24 cellular contexts compared by ENCODE assay signal in the genomic region with DNA sequence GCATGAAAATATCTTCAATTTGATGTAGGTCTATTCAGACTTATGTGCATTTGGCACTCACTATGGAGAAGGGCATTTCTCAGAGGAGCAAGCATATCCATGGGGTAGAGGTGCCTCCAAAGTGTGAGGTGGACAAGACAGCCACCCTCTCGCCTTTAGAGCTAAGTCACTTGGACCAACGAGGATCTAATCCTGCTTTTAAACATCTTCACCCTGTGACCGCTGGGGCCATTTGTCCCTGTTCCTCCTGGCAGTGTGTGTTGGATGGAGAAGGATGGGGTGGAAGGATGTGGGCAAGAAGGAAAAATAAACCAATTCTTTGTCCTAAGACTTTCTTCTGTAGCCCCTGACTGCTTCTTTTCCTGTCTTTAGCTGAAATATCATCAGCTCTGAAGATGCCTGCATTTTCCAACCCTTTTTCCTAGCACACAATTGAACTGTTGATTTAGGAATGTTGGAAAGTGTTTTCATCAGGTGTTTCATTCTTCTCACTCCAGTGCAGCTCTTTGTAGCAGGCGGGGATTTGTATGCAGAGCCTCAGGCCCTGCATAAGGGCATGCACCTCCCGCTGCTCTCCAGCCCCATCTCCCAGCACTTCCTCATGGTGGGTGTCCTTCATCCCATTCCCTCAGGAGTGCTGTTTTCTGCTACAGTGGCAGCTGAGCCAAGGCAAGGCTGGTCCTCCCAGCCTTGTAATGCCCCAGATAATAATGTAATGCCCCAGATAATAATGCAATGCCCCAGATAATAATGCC. TPM values are rescaled to one million over a fixed set of nuclear protein-coding genes. Genes with fewer than 3 reads are reported as not detected.
DNase-seq lines count a peak whose midpoint lies in the region; TF ChIP-seq lines count a peak whose summit lies in the region.
"Had no signal": no experiment of that assay in that cellular context is flagged by ENCODE, and none has a peak within 500 bp of the region (broad histone marks: within the 10 kb centered on the region; RNA-seq: fewer than 3 reads in every experiment).

No MANE protein-coding gene starts in this region.

- no peak overlapping the region for H4K8ac ChIP-seq in H9 (replicated peaks; ENCODE audit: insufficient read length, low read depth, low read length)

- H3K4me3 ChIP-seq in OCI-LY3 (ENCODE audit: low read length): peak overlapping the region; percentile 44; the same call in 1 of the 2 replicates
- H3K4me3 ChIP-seq: MG63, prostate gland, thyroid gland had no signal

- no peak overlapping the region for H2BK20ac ChIP-seq in H9 (ENCODE audit: low read depth, low read length, poor library complexity, severe bottlenecking)

- H3K23me2 ChIP-seq in H9 (ENCODE audit: insufficient read length, low read depth, low read length, poor library complexity, severe bottlenecking): peaks cover 2% of the 10 kb centered on the region

- no peak overlapping the region for H2BK5ac ChIP-seq in H9 (ENCODE audit: insufficient read length, low read length)

- H2BK12ac ChIP-seq in H9 (ENCODE audit: insufficient read length, low read depth, low read length): no peak overlapping the region

- H4K20me1 ChIP-seq in H9 (ENCODE audit: control insufficient read depth, insufficient read depth, insufficient read length) (no peaks in the 10 kb centered on the region), OCI-LY3 (ENCODE audit: insufficient read depth, low read length) (no peaks in the 10 kb centered on the region)

- no peak overlapping the region for H2BK15ac ChIP-seq in H9 (ENCODE audit: low read depth, low read length)

- H3K79me2 ChIP-seq in H9 (ENCODE audit: insufficient read depth, low read length) (no peaks in the 10 kb centered on the region), OCI-LY3 (ENCODE audit: low read length) (no peaks in the 10 kb centered on the region)

- H4K5ac ChIP-seq in H9 (ENCODE audit: insufficient read length, low read depth, low read length): no peak overlapping the region

- peaks cover 0 to 2% of the 10 kb centered on the region in 2 experiments; a peak in 1 of 5 replicates for H3K9me3 Mint-ChIP-seq in H9
- no peaks in the 10 kb centered on the region for H3K9me3 Mint-ChIP-seq in osteocyte (ENCODE audit: unreplicated experiment)
- H3K9me3 Mint-ChIP-seq: CD8-positive, alpha-beta memory T cell; HFFc6; nephron had no signal

- TF ChIP-seq CTCF in H9 (conservative IDR thresholded peaks at IDR 0.05) (no peak), OCI-LY3 (IDR thresholded peaks at IDR 0.05; ENCODE audit: low read depth, low read length) (no peak), osteocyte (IDR thresholded peaks at IDR 0.05) (no peak)

- WGBS in H9 (ENCODE audit: extremely low coverage, insufficient read length, low lambda C conversion rate): no CpG with 5 or more reads among the region's 5 CpGs

- peaks cover 2% of the 10 kb centered on the region for H3K27me3 Mint-ChIP-seq in H9 (ENCODE audit: low read depth)
- peaks cover 3% of the 10 kb centered on the region for H3K27me3 Mint-ChIP-seq in osteocyte (ENCODE audit: unreplicated experiment)
- H3K27me3 Mint-ChIP-seq: activated CD4-positive, alpha-beta T cell treated with anti-CD3 and anti-CD28 coated beads for 36 hours had no signal

- H3K4me1 Mint-ChIP-seq in H9: peaks cover 57 to 75% of the 10 kb centered on the region in 2 experiments
- H3K4me1 Mint-ChIP-seq in osteocyte (ENCODE audit: unreplicated experiment): peaks cover 18% of the 10 kb centered on the region
- H3K4me1 Mint-ChIP-seq: CD8-positive, alpha-beta memory T cell had no signal

- no peak overlapping the region for H3K18ac ChIP-seq in H9 (ENCODE audit: insufficient read length, low read depth, low read length)

- H3K23ac ChIP-seq in H9 (ENCODE audit: insufficient read length, low read depth, low read length): no peak overlapping the region

- no peaks in the 10 kb centered on the region for H3K9me3 ChIP-seq in H9 (ENCODE audit: control insufficient read depth, low read depth, low read length)
- H3K9me3 ChIP-seq in OCI-LY3 (ENCODE audit: insufficient read depth, low read length): no peaks in the 10 kb centered on the region
- H3K9me3 ChIP-seq: MG63, prostate gland, thyroid gland had no signal

- H3K56ac ChIP-seq in H9 (ENCODE audit: insufficient read length, low read depth, low read length): no peak overlapping the region

- H2BK120ac ChIP-seq in H9 (ENCODE audit: low read depth, low read length, poor library complexity, severe bottlenecking): no peak overlapping the region

- no peak overlapping the region for H3K4me3 Mint-ChIP-seq in H9
- H3K4me3 Mint-ChIP-seq in osteocyte (ENCODE audit: unreplicated experiment): no peak overlapping the region
- H3K4me3 Mint-ChIP-seq: activated CD4-positive, alpha-beta T cell treated with anti-CD3 and anti-CD28 coated beads for 36 hours; CD8-positive, alpha-beta memory T cell; HFFc6 had no signal

- H3K79me1 ChIP-seq in H9 (ENCODE audit: insufficient read depth, low read depth, low read length, poor library complexity, severe bottlenecking): no peaks in the 10 kb centered on the region

- no peak overlapping the region for H3K4ac ChIP-seq in H9 (ENCODE audit: low read depth, low read length)

- H3K36me3 ChIP-seq in OCI-LY3 (replicated peaks; ENCODE audit: low read depth, low read length): no peaks in the 10 kb centered on the region
- H3K36me3 ChIP-seq: MG63, prostate gland, thyroid gland had no signal

- H3T11ph ChIP-seq in H9 (ENCODE audit: low read length): no peak overlapping the region

- H3K9ac ChIP-seq in H9 (ENCODE audit: extremely low read depth, insufficient read length, low read length): no peak overlapping the region
- H3K9ac ChIP-seq in OCI-LY3 (ENCODE audit: low read length): no peak overlapping the region

- H3K36me3 Mint-ChIP-seq in H9 (ENCODE audit: insufficient read depth in 1 of 3, low read depth in 3 of 3) (peaks cover 0 to 2% (median 0%) of the 10 kb centered on the region in 3 experiments; a peak in 2 of 7 replicates), osteocyte (ENCODE audit: unreplicated experiment) (no peaks in the 10 kb centered on the region)
- H3K36me3 Mint-ChIP-seq: CD8-positive, alpha-beta memory T cell had no signal

- DNase-seq in H9 (peak; percentile 72), iPS DF 19.7 (ENCODE audit: low read depth, low spot score) (peak; percentile 50), osteocyte (ENCODE audit: extremely low spot score, unreplicated experiment) (peak; percentile 46), KBM-7 (no peak), MV-4-11 (lab: John Stamatoyannopoulos, UW) (no peak)
- DNase-seq in stimulated activated CD8-positive, alpha-beta memory T cell treated with anti-CD3 and anti-CD28 coated beads, Interleukin-4, amount 100 ng/mL, for 48 hours: no peak
- DNase-seq: activated CD4-positive, alpha-beta T cell treated with anti-CD3 and anti-CD28 coated beads for 36 hours; activated effector memory CD4-positive, alpha-beta T cell treated with Interleukin-2 at 50 U/mL for 16 hours; CD8-positive, alpha-beta memory T cell; foreskin fibroblast; HFFc6; hippocampal formation; MG63; NCI-H1436 treated with DMSO at 0.1 percent for 48 hours; NCI-H2171; SHP77 treated with DMSO at 0.1 percent for 48 hours; stimulated activated CD4-positive, alpha-beta T cell treated with anti-CD3 and anti-CD28 coated beads, Interleukin-1b, Interleukin-23, amount 100 ng/mL, for 48 hours; stimulated activated naive CD8-positive, alpha-beta T cell treated with anti-CD3 and anti-CD28 coated beads, Interleukin-15, Interleukin-2, amounts not matched to agents 100 U/mL and 50 U/mL, for 24 hours; thyroid gland had no signal

- H3K4me2 ChIP-seq in H9 (ENCODE audit: insufficient read depth, insufficient read length, low read length) (peak overlapping the region; percentile 2), OCI-LY3 (ENCODE audit: low read length) (peak overlapping the region; percentile 67)

- H3K4me1 ChIP-seq in H9 (ENCODE audit: insufficient read depth, low read length): peaks cover 25% of the 10 kb centered on the region; the same call in 1 of the 2 replicates
- H3K4me1 ChIP-seq in OCI-LY3 (ENCODE audit: low read length): peaks cover 34% of the 10 kb centered on the region
- H3K4me1 ChIP-seq: prostate gland, thyroid gland had no signal

- H3K14ac ChIP-seq in H9 (ENCODE audit: insufficient read depth, low read length): no peak overlapping the region; the same call in 1 of the 2 replicates

- no peaks in the 10 kb centered on the region; the same call in 1 of the 2 replicates for H3K27me3 ChIP-seq in H9 (ENCODE audit: insufficient read depth, low read length)
- H3K27me3 ChIP-seq in OCI-LY3 (ENCODE audit: low read depth, low read length): peaks cover 46% of the 10 kb centered on the region
- H3K27me3 ChIP-seq: MG63, thyroid gland had no signal

- H3K27ac ChIP-seq in H9 (ENCODE audit: insufficient read length, low read depth, low read length) (peak overlapping the region; percentile 33), OCI-LY3 (ENCODE audit: low read length) (no peak overlapping the region)
- H3K27ac ChIP-seq: prostate gland, thyroid gland had no signal

- H3K27ac Mint-ChIP-seq in H9 (peak overlapping the region; percentile 64 to 84 (median 65); a peak in 4 of 7 replicates), osteocyte (ENCODE audit: unreplicated experiment) (no peak overlapping the region)
- H3K27ac Mint-ChIP-seq: activated CD4-positive, alpha-beta T cell treated with anti-CD3 and anti-CD28 coated beads for 36 hours; CD8-positive, alpha-beta memory T cell; HFFc6; nephron had no signal

- no peak overlapping the region for H4K91ac ChIP-seq in H9 (ENCODE audit: insufficient read length, low read depth, low read length)

- H2AFZ ChIP-seq in H9 (ENCODE audit: low read length) (no peak overlapping the region), OCI-LY3 (ENCODE audit: low read depth, low read length) (no peak overlapping the region)

- in situ Hi-C loops in KBM-7 (cut with MboI; ENCODE audit: low pct_unique_long_range_greater_than_20kb, low sequenced_read_pairs): no loop called here

- no peak overlapping the region for H2AK5ac ChIP-seq in H9 (ENCODE audit: insufficient read length, low read length)

RNA-seq across cellular contexts. Expression of a gene that starts 5.3 kb away (rescaled TPM):
- total RNA-seq in H9 (2021) (not detected in 2 replicates), osteocyte (not detected in 2 replicates)
- total RNA-seq: activated CD4-positive, alpha-beta T cell treated with anti-CD3 and anti-CD28 coated beads for 36 hours; bronchial epithelial cell; CD8-positive, alpha-beta memory T cell; dermis microvascular lymphatic vessel endothelial cell; HFFc6; prostate gland; thyroid gland had no signal

Comparison
In these comparisons a context has a peak if more than half of its experiments do, and no peak if none do; other contexts are left out.
1. DNase-seq: peak in H9 (single experiment), iPS DF 19.7 (single experiment) and osteocyte (single experiment); none in stimulated activated CD8-positive, alpha-beta memory T cell treated with anti-CD3 and anti-CD28 coated beads, Interleukin-4, amount 100 ng/mL, for 48 hours (single experiment), KBM-7 (single experiment) and MV-4-11 (single experiment).